Comparison of ENCODE assay signal across 8 cellular contexts in the genomic region with DNA sequence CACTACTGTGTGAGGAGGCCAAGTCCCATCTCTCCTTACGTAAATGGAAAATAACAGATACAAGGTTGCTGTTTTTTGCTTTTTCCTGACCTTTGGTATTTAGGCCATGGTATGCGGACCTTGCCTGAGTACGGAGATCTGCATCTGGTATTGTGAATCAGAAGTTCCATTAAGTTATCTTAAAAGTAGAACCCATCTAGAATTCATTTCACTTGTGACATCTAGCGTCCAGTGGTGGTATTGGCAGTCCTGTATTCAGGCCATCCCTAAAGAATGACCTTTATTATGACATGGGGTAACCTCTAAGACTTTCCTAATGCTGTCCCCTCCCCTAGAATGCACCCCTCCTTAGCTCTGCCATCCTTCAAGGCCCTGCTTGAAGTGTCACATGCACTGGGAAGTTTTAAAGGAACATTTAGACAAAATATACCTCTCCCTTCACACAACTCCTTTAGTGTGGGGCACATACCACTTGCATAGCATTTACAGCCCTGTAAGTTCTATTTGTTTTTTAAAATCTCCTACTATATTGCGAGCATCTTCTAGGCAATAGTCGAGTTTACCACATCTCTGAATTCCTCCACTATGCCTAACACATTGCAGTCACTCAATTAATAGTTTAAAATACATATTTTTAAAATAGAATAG. TPM values are rescaled to one million over a fixed set of nuclear protein-coding genes. Genes with fewer than 3 reads are reported as not detected.
DNase-seq lines count a peak whose midpoint lies in the region; ATAC-seq and TF ChIP-seq lines count a peak whose summit lies in the region.

No MANE protein-coding gene starts in this region.

- H3K36me3 Mint-ChIP-seq in endodermal cell (ENCODE audit: low read depth) = no peaks in the 10 kb centered on the region
- H3K36me3 Mint-ChIP-seq in stimulated activated memory B cell treated with anti-CD40 and anti-IgM and Interleukin-4, amounts not matched to agents 10 μg/mL and 1 μg/mL and 100 μg/mL, for 72 hours = peaks cover 9% of the 10 kb centered on the region

- H3K36me3 ChIP-seq in endodermal cell (ENCODE audit: control insufficient read depth, insufficient read depth, low read length) = no peaks in the 10 kb centered on the region

- DNase-seq in 8988T = peak; percentile 8
- DNase-seq in NCI-H460 (ENCODE audit: extremely low read depth, low read depth) = peak; percentile 64
- peak; percentile 70 to 79 for DNase-seq in activated CD4-positive, alpha-beta T cell treated with anti-CD3 and anti-CD28 coated beads, Interleukin-2, amount 50 U/mL, for 48 hours
- peak; percentile 84 for DNase-seq in endodermal cell
- DNase-seq in mucosa of gallbladder (ENCODE audit: low spot score) = peak; percentile 65

- peak; percentile 43 for ATAC-seq in HG02870 (IDR thresholded peaks at IDR 0.05; ENCODE audit: unreplicated experiment)
- ATAC-seq in stimulated activated memory B cell treated with anti-CD40 and anti-IgM and Interleukin-4, amounts not matched to agents 10 μg/mL and 1 μg/mL and 100 μg/mL, for 72 hours = peak; percentile 47

- H3K4me3 Mint-ChIP-seq in endodermal cell = no peak overlapping the region
- no peak overlapping the region for H3K4me3 Mint-ChIP-seq in stimulated activated memory B cell treated with anti-CD40 and anti-IgM and Interleukin-4, amounts not matched to agents 10 μg/mL and 1 μg/mL and 100 μg/mL, for 72 hours

- no peak overlapping the region for H3K4me3 ChIP-seq in endodermal cell (ENCODE audit: low read length)

- peaks cover 7% of the 10 kb centered on the region for H3K27me3 Mint-ChIP-seq in endodermal cell (ENCODE audit: insufficient read depth)
- H3K27me3 Mint-ChIP-seq in stimulated activated memory B cell treated with anti-CD40 and anti-IgM and Interleukin-4, amounts not matched to agents 10 μg/mL and 1 μg/mL and 100 μg/mL, for 72 hours = no peaks in the 10 kb centered on the region

- no peak overlapping the region for H3K27ac Mint-ChIP-seq in endodermal cell
- no peak overlapping the region for H3K27ac Mint-ChIP-seq in stimulated activated memory B cell treated with anti-CD40 and anti-IgM and Interleukin-4, amounts not matched to agents 10 μg/mL and 1 μg/mL and 100 μg/mL, for 72 hours

- H3K27ac ChIP-seq in endodermal cell (ENCODE audit: low read depth, low read length) = no peak overlapping the region

- 44 to 45% methylated on average over 5 to 6 of the region's 6 CpGs for WGBS in endodermal cell (ENCODE audit: insufficient coverage in 1 of 2, insufficient read length in 1 of 2), 2 experiments

- no peak overlapping the region for H3K9ac ChIP-seq in endodermal cell (ENCODE audit: extremely low read depth, low read length, poor library complexity, severe bottlenecking)

- H3K4me1 Mint-ChIP-seq in endodermal cell = peaks cover 28% of the 10 kb centered on the region
- H3K4me1 Mint-ChIP-seq in stimulated activated memory B cell treated with anti-CD40 and anti-IgM and Interleukin-4, amounts not matched to agents 10 μg/mL and 1 μg/mL and 100 μg/mL, for 72 hours = peaks cover 25% of the 10 kb centered on the region

- peaks cover 8% of the 10 kb centered on the region for H3K4me1 ChIP-seq in endodermal cell (ENCODE audit: control insufficient read depth, insufficient read depth, low read length)

- TF ChIP-seq CTCF in GM12872 (IDR thresholded peaks at IDR 0.05; ENCODE audit: insufficient read depth, low read depth, low read length) (peak; percentile 85), endodermal cell (conservative IDR thresholded peaks at IDR 0.05) (peak; percentile 83)

- H3K9me3 Mint-ChIP-seq in endodermal cell = no peaks in the 10 kb centered on the region
- H3K9me3 Mint-ChIP-seq in stimulated activated memory B cell treated with anti-CD40 and anti-IgM and Interleukin-4, amounts not matched to agents 10 μg/mL and 1 μg/mL and 100 μg/mL, for 72 hours = no peaks in the 10 kb centered on the region

- peaks cover 12% of the 10 kb centered on the region for H3K27me3 ChIP-seq in endodermal cell (ENCODE audit: control insufficient read depth, insufficient read depth, low read length, poor library complexity, severe bottlenecking)

- H3K9me3 ChIP-seq in endodermal cell (ENCODE audit: control insufficient read depth, low read length) = no peaks in the 10 kb centered on the region

RNA-seq across cellular contexts. Expression of a gene that starts 1.9 kb away (rescaled TPM):
- total RNA-seq in NCI-H460 (2014; rRNA removed; shearing (Covaris generic)) = 38.7 and 40.5 TPM in 2 replicates
- polyA plus RNA-seq in NCI-H460 (2014; cell fraction: nucleus; rRNA removed) = 59.1 and 87.8 TPM in 2 replicates
- total RNA-seq in endodermal cell (10 to 100 TPM; 42.0 to 47.4 TPM), mucosa of gallbladder (4.6 TPM)
- polyA plus RNA-seq in endodermal cell (2013, experiment 1 of 2) = 55.4 TPM
- polyA plus RNA-seq in endodermal cell (2013, experiment 2 of 2) = 52.3 TPM

RNA-seq across cellular contexts. Expression of a gene that starts 55.4 kb away (rescaled TPM):
- 0.79 and 0.87 TPM in 2 replicates for total RNA-seq in NCI-H460 (2014; rRNA removed; shearing (Covaris generic))
- 0.26 and 0.28 TPM in 2 replicates for polyA plus RNA-seq in NCI-H460 (2014; cell fraction: nucleus; rRNA removed)
- total RNA-seq in endodermal cell (1 to 10 TPM; 2.6 to 3.9 TPM), mucosa of gallbladder (21.6 TPM)
- 0.25 TPM for polyA plus RNA-seq in endodermal cell (2013, experiment 1 of 2)
- polyA plus RNA-seq in endodermal cell (2013, experiment 2 of 2) = 0.46 TPM

Comparison
In these comparisons a context has a peak if more than half of its experiments do, and no peak if none do; other contexts are left out.
1. DNase-seq: peak in every context shown above with its lines; median percentile 84 in endodermal cell; 74 in activated CD4-positive, alpha-beta T cell treated with anti-CD3 and anti-CD28 coated beads, Interleukin-2, amount 50 U/mL, for 48 hours; 65 in mucosa of gallbladder; 64 in NCI-H460; 8 in 8988T.